Comparison of ENCODE assay signal across 1 cellular context in genomic region chr17:77886387-77886728, GRCh38.
TF ChIP-seq lines count a peak whose summit lies in the region.

No MANE protein-coding gene starts in this region.

TF ChIP-seq in SK-N-SH, 30 proteins besides CTCF, POLR2A, EP300 and RAD21 (continued from another document):
- no peak for TF ChIP-seq REST (IDR thresholded peaks at IDR 0.05; ENCODE audit: low read depth, low read length)
- no peak for TF ChIP-seq FOSL2 (IDR thresholded peaks at IDR 0.05; ENCODE audit: borderline replicate concordance, low read depth)
- no peak for TF ChIP-seq RXRA (IDR thresholded peaks at IDR 0.05; ENCODE audit: borderline replicate concordance, low read depth)
- TF ChIP-seq SIN3A (IDR thresholded peaks at IDR 0.05; ENCODE audit: borderline replicate concordance, low read depth, low read length), result no peak
